22 cellular contexts compared by ENCODE assay signal in genomic region chr4:8344387-8344786, GRCh38.
"Had no signal": no experiment of that assay in that cellular context is flagged by ENCODE, and none has a peak within 500 bp of the region (broad histone marks: within the 10 kb centered on the region; RNA-seq: fewer than 3 reads in every experiment).

No MANE protein-coding gene starts in this region.

- H3K4me3 ChIP-seq: heart left ventricle, lung, mucosa of descending colon, prostate gland, sigmoid colon, SJCRH30, tibial nerve had no signal

- H3K36me3 ChIP-seq: heart left ventricle, prostate gland, sigmoid colon, SJCRH30, tibial nerve had no signal

- H3K9me3 ChIP-seq: heart left ventricle, mucosa of descending colon, prostate gland, sigmoid colon, SJCRH30, tibial nerve had no signal

- FAIRE-seq: frontal cortex, TTC549 had no signal

- H3K4me1 ChIP-seq: prostate gland had no signal

- H3K27ac ChIP-seq: prostate gland, SJCRH30, tibial nerve had no signal

- H3K27me3 ChIP-seq: heart left ventricle, sigmoid colon, SJCRH30, tibial nerve had no signal

- DNase-seq: activated B cell treated with CpG ODN at 0.5 μM for 24 hours; activated CD4-positive, alpha-beta T cell treated with anti-CD3 and anti-CD28 coated beads for 48 hours; activated CD8-positive, alpha-beta memory T cell treated with anti-CD3 and anti-CD28 coated beads, Interleukin-2, amount 50 U/mL, for 4 hours; activated CD8-positive, alpha-beta T cell treated with anti-CD3 and anti-CD28 coated beads for 36 hours; activated naive CD8-positive, alpha-beta T cell treated with anti-CD3 and anti-CD28 coated beads for 36 hours; activated T-cell treated with anti-CD3 and anti-CD28 coated beads, Interleukin-2, amount 50 U/mL, for 48 hours; amygdala; cerebellar nuclear complex; heart left ventricle; immature natural killer cell; left cardiac atrium; mucosa of descending colon; natural killer cell; sigmoid colon; stimulated activated CD4-positive, alpha-beta T cell treated with anti-CD3 and anti-CD28 coated beads, Interleukin-12 subunit alpha, Interleukin-12 subunit beta, amount 100 ng/mL, for 4 hours; T-helper 17 cell had no signal
